6 cellular contexts compared by ENCODE assay signal in the genomic region with DNA sequence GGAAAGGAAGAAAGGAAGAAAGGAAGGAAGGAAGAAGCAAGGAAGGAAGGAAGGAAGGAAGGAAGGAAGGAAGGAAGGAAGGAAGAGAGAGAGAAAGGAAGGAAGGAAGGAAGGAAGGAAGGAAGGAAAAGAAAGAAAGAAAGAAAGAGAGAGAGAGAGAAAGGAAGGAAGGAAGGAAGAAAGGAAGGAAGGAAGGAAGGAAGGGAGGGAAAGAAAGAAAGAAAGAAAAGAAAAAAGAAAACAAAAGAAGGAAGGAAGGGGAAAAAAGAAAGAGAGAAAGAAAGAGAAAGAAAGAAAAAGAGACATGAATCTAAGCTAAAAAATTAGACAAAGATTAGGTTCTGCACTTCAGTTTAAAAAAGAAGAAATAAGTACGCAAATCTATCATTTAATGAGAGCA.
DNase-seq lines count a peak whose midpoint lies in the region; ATAC-seq and TF ChIP-seq lines count a peak whose summit lies in the region.
"Not testable (repeated sequence)": the region's sequence is repeated elsewhere in the genome, so short reads cannot be mapped to it uniquely, and the experiment has no call there.

No MANE protein-coding gene starts in this region.

- ATAC-seq in GM23338, WTC11: not testable (repeated sequence)

- H2BK5ac ChIP-seq in H9 (ENCODE audit: insufficient read length, low read length): not testable (repeated sequence)

- intact Hi-C loops in Caco-2 (cut with micrococcal nuclease; ENCODE audit: unreplicated experiment): not testable (repeated sequence)

- not testable (repeated sequence) for H3K27ac ChIP-seq in GM23338 (ENCODE audit: low read depth); H9 (ENCODE audit: insufficient read length, low read depth, low read length); HEK293 (ENCODE audit: extremely low read depth, low read depth, low read length)
- peak overlapping the region; percentile 66 for H3K27ac ChIP-seq in hepatocyte

- not testable (repeated sequence) for H3K23ac ChIP-seq in H9 (ENCODE audit: insufficient read length, low read depth, low read length)

- DNase-seq in Caco-2; GM23338 (ENCODE audit: low spot score); H9; WTC11 (ENCODE audit: low spot score); hepatocyte (ENCODE audit: low spot score): not testable (repeated sequence)

- no CpG with 5 or more reads among the region's 1 CpG for WGBS in H9 (ENCODE audit: extremely low coverage, insufficient read length, low lambda C conversion rate)
- WGBS in hepatocyte (ENCODE audit: low lambda C conversion rate, missing lambda C conversion rate): 91% methylated on average over 1 of the region's 1 CpG

- H3K27me3 ChIP-seq in Caco-2 (replicated peaks; ENCODE audit: control insufficient read depth, insufficient read depth, low read length); GM23338 (ENCODE audit: insufficient read depth); H9 (ENCODE audit: insufficient read depth, low read length); hepatocyte: not testable (repeated sequence)

- H3K9me3 ChIP-seq in Caco-2; H9 (ENCODE audit: control insufficient read depth, low read depth, low read length); HEK293 (ENCODE audit: control insufficient read depth, insufficient read depth, low read depth, low read length); hepatocyte (ENCODE audit: low read depth): not testable (repeated sequence)

- CTCF ChIA-PET in Caco-2 (lab: Charles Lee); WTC11 (lab: Charles Lee): not testable (repeated sequence)
- CTCF ChIA-PET in HEK293 (lab: Yijun Ruan, JAX): interaction anchor here (0.6 to 0.7 kb wide), 2 partner anchors 168 to 230 kb away, joined by 3 to 4 read pairs; no protein-coding TSS in a partner anchor

- H3K36me3 Mint-ChIP-seq in Caco-2 (ENCODE audit: insufficient read depth, unreplicated experiment); H9 (ENCODE audit: insufficient read depth in 1 of 3, low read depth in 3 of 3): not testable (repeated sequence)
- H3K36me3 Mint-ChIP-seq in GM23338 (ENCODE audit: low read depth) (peaks cover 11% of the 10 kb centered on the region), WTC11 (peaks cover 10% of the 10 kb centered on the region; the same call in 1 of the 2 replicates)

- H3K4ac ChIP-seq in H9 (ENCODE audit: low read depth, low read length): not testable (repeated sequence)

- not testable (repeated sequence) for H4K5ac ChIP-seq in H9 (ENCODE audit: insufficient read length, low read depth, low read length)

- not testable (repeated sequence) for H4K20me1 ChIP-seq in GM23338 (replicated peaks; ENCODE audit: insufficient read depth); H9 (ENCODE audit: control insufficient read depth, insufficient read depth, insufficient read length); hepatocyte (ENCODE audit: insufficient read depth, poor library complexity, severe bottlenecking)

- not testable (repeated sequence) for H3K9ac ChIP-seq in H9 (ENCODE audit: extremely low read depth, insufficient read length, low read length)

- H3K4me1 ChIP-seq in Caco-2: peaks cover 20% of the 10 kb centered on the region
- peaks cover 19% of the 10 kb centered on the region for H3K4me1 ChIP-seq in GM23338 (ENCODE audit: insufficient read depth)
- not testable (repeated sequence) for H3K4me1 ChIP-seq in H9 (ENCODE audit: insufficient read depth, low read length); HEK293 (ENCODE audit: control insufficient read depth, insufficient read depth, low read length); hepatocyte (ENCODE audit: insufficient read depth)

- peaks cover 24% of the 10 kb centered on the region for H3K4me1 Mint-ChIP-seq in Caco-2 (ENCODE audit: low read depth, unreplicated experiment)
- H3K4me1 Mint-ChIP-seq in GM23338: peaks cover 15% of the 10 kb centered on the region
- peaks cover 23 to 24% of the 10 kb centered on the region in 2 experiments for H3K4me1 Mint-ChIP-seq in H9
- H3K4me1 Mint-ChIP-seq in WTC11: peaks cover 23% of the 10 kb centered on the region

- H3K56ac ChIP-seq in H9 (ENCODE audit: insufficient read length, low read depth, low read length): not testable (repeated sequence)

- not testable (repeated sequence) for H3K23me2 ChIP-seq in H9 (ENCODE audit: insufficient read length, low read depth, low read length, poor library complexity, severe bottlenecking)

- H2BK120ac ChIP-seq in H9 (ENCODE audit: low read depth, low read length, poor library complexity, severe bottlenecking): not testable (repeated sequence)

- POLR2A ChIA-PET in Caco-2 (lab: Charles Lee); HEK293 (lab: Yijun Ruan, JAX); WTC11 (lab: Charles Lee): not testable (repeated sequence)

- H3K27ac Mint-ChIP-seq in Caco-2 (ENCODE audit: unreplicated experiment): peak overlapping the region; percentile 98
- not testable (repeated sequence) for H3K27ac Mint-ChIP-seq in GM23338, WTC11
- peak overlapping the region in 2 of 3 experiments; percentile 61 to 86; a peak in 4 of 7 replicates for H3K27ac Mint-ChIP-seq in H9

- H3F3A ChIP-seq in GM23338 (replicated peaks; ENCODE audit: low read depth): not testable (repeated sequence)

- not testable (repeated sequence) for H2BK20ac ChIP-seq in H9 (ENCODE audit: low read depth, low read length, poor library complexity, severe bottlenecking)

- not testable (repeated sequence) for H2AK5ac ChIP-seq in H9 (ENCODE audit: insufficient read length, low read length)

- H3K4me3 Mint-ChIP-seq in Caco-2 (ENCODE audit: unreplicated experiment); GM23338; H9; WTC11: not testable (repeated sequence)

- H3K9me3 Mint-ChIP-seq in Caco-2 (ENCODE audit: unreplicated experiment) (peaks cover 21% of the 10 kb centered on the region), WTC11 (peaks cover 36% of the 10 kb centered on the region)
- not testable (repeated sequence) for H3K9me3 Mint-ChIP-seq in GM23338, H9

- not testable (repeated sequence) for H3K4me3 ChIP-seq in Caco-2 (ENCODE audit: low read depth, low read length); GM23338; HEK293 (ENCODE audit: low read depth, low read length); hepatocyte

- H3K4me2 ChIP-seq in GM23338: peak overlapping the region; percentile 22; the same call in 1 of the 2 replicates
- H3K4me2 ChIP-seq in H9 (ENCODE audit: insufficient read depth, insufficient read length, low read length); hepatocyte: not testable (repeated sequence)

- not testable (repeated sequence) for H3K9me2 ChIP-seq in GM23338 (ENCODE audit: insufficient read depth); hepatocyte (replicated peaks; ENCODE audit: insufficient read depth)

- H4K91ac ChIP-seq in H9 (ENCODE audit: insufficient read length, low read depth, low read length): not testable (repeated sequence)

- not testable (repeated sequence) for H3K18ac ChIP-seq in H9 (ENCODE audit: insufficient read length, low read depth, low read length)

- not testable (repeated sequence) for H2AFZ ChIP-seq in GM23338; H9 (ENCODE audit: low read length); hepatocyte

- H3K79me1 ChIP-seq in H9 (ENCODE audit: insufficient read depth, low read depth, low read length, poor library complexity, severe bottlenecking): not testable (repeated sequence)

- H2BK12ac ChIP-seq in H9 (ENCODE audit: insufficient read length, low read depth, low read length): not testable (repeated sequence)

- H3K79me2 ChIP-seq in GM23338 (replicated peaks; ENCODE audit: insufficient read depth); H9 (ENCODE audit: insufficient read depth, low read length); hepatocyte: not testable (repeated sequence)

- not testable (repeated sequence) for H4K8ac ChIP-seq in H9 (replicated peaks; ENCODE audit: insufficient read length, low read depth, low read length)

- H3K14ac ChIP-seq in H9 (ENCODE audit: insufficient read depth, low read length): not testable (repeated sequence)

- H3K36me3 ChIP-seq in Caco-2 (ENCODE audit: control insufficient read depth, insufficient read depth, low read length); GM23338 (ENCODE audit: insufficient read depth); HEK293 (ENCODE audit: control insufficient read depth in 2 of 2, insufficient read depth in 1 of 2, low read length in 2 of 2); hepatocyte (replicated peaks; ENCODE audit: insufficient read depth, low read depth): not testable (repeated sequence)

- not testable (repeated sequence) for H2BK15ac ChIP-seq in H9 (ENCODE audit: low read depth, low read length)

- TF ChIP-seq CTCF in Caco-2 (IDR thresholded peaks at IDR 0.05; ENCODE audit: insufficient read depth in 1 of 2, low read depth in 1 of 2, low read length in 1 of 2, severe bottlenecking in 1 of 2, unreplicated experiment in 1 of 2); GM23338 (conservative IDR thresholded peaks at IDR 0.05; ENCODE audit: low read depth in 2 of 2); H9 (conservative IDR thresholded peaks at IDR 0.05); HEK293 (tag by site-specific recombination; IDR thresholded peaks at IDR 0.05); WTC11 (IDR thresholded peaks at IDR 0.05); hepatocyte (IDR thresholded peaks at IDR 0.05; ENCODE audit: poor library complexity): not testable (repeated sequence)

- H3T11ph ChIP-seq in H9 (ENCODE audit: low read length): not testable (repeated sequence)

- H3K27me3 Mint-ChIP-seq in Caco-2 (ENCODE audit: insufficient read depth, unreplicated experiment); GM23338 (ENCODE audit: insufficient read depth, low read depth, poor library complexity); H9 (ENCODE audit: low read depth); WTC11 (ENCODE audit: low read depth): not testable (repeated sequence)

- not testable (repeated sequence) for BruUV-seq in Caco-2 (replicated peaks; lab: Mats Ljungman, UMichigan)
